Comparison of ENCODE assay signal across 22 cellular contexts in genomic region chr4:158597879-158598596, GRCh38.
"Had no signal": no experiment of that assay in that cellular context is flagged by ENCODE, and none has a peak within 500 bp of the region (broad histone marks: within the 10 kb centered on the region; RNA-seq: fewer than 3 reads in every experiment).

No MANE protein-coding gene starts in this region.

- H3K4me1 ChIP-seq: esophagus muscularis mucosa, upper lobe of left lung, uterus had no signal

- H3K79me2 ChIP-seq: hepatocyte had no signal

- H3K4me3 Mint-ChIP-seq: naive thymus-derived CD8-positive, alpha-beta T cell; neural crest cell; stimulated activated memory B cell treated with anti-CD40 and anti-IgM and Interleukin-4, amounts not matched to agents 10 μg/mL and 1 μg/mL and 100 μg/mL, for 72 hours; stimulated activated naive CD8-positive, alpha-beta T cell treated with anti-CD3 and anti-CD28 coated beads, Interleukin-15, Interleukin-2, amounts not matched to agents 100 ng/mL and 50 ng/mL, for 24 hours had no signal

- H3K27me3 ChIP-seq: esophagus muscularis mucosa, hepatocyte, spleen, tibial artery, upper lobe of left lung, uterus had no signal

- H3K9me3 Mint-ChIP-seq: naive thymus-derived CD8-positive, alpha-beta T cell; neural crest cell; stimulated activated memory B cell treated with anti-CD40 and anti-IgM and Interleukin-4, amounts not matched to agents 10 μg/mL and 1 μg/mL and 100 μg/mL, for 72 hours; stimulated activated naive CD8-positive, alpha-beta T cell treated with anti-CD3 and anti-CD28 coated beads, Interleukin-15, Interleukin-2, amounts not matched to agents 100 ng/mL and 50 ng/mL, for 24 hours had no signal

- H3K4me2 ChIP-seq: hepatocyte had no signal

- H3K27ac Mint-ChIP-seq: naive thymus-derived CD8-positive, alpha-beta T cell; stimulated activated memory B cell treated with anti-CD40 and anti-IgM and Interleukin-4, amounts not matched to agents 10 μg/mL and 1 μg/mL and 100 μg/mL, for 72 hours; stimulated activated naive CD8-positive, alpha-beta T cell treated with anti-CD3 and anti-CD28 coated beads, Interleukin-15, Interleukin-2, amounts not matched to agents 100 ng/mL and 50 ng/mL, for 24 hours had no signal

- ATAC-seq: left cardiac atrium; mucosa of descending colon; naive thymus-derived CD8-positive, alpha-beta T cell; sciatic nerve; stimulated activated memory B cell treated with anti-CD40 and anti-IgM and Interleukin-4, amounts not matched to agents 10 μg/mL and 1 μg/mL and 100 μg/mL, for 72 hours had no signal

- H3K4me3 ChIP-seq: esophagus muscularis mucosa, hepatocyte, mucosa of descending colon, spleen, tibial artery, upper lobe of left lung, uterus had no signal

- FAIRE-seq: kidney had no signal

- H2AFZ ChIP-seq: hepatocyte had no signal

- H3K36me3 Mint-ChIP-seq: naive thymus-derived CD8-positive, alpha-beta T cell; stimulated activated memory B cell treated with anti-CD40 and anti-IgM and Interleukin-4, amounts not matched to agents 10 μg/mL and 1 μg/mL and 100 μg/mL, for 72 hours had no signal

- H3K36me3 ChIP-seq: esophagus muscularis mucosa, spleen, tibial artery, upper lobe of left lung, uterus had no signal

- H3K9me3 ChIP-seq: esophagus muscularis mucosa, mucosa of descending colon, spleen, tibial artery, upper lobe of left lung, uterus had no signal

- H3K4me1 Mint-ChIP-seq: naive thymus-derived CD8-positive, alpha-beta T cell; stimulated activated memory B cell treated with anti-CD40 and anti-IgM and Interleukin-4, amounts not matched to agents 10 μg/mL and 1 μg/mL and 100 μg/mL, for 72 hours had no signal

- H3K27ac ChIP-seq: epithelial cell of prostate, esophagus muscularis mucosa, hepatocyte, spleen, tibial artery, upper lobe of left lung, uterus had no signal

- DNase-seq: effector memory CD4-positive, alpha-beta T cell; foreskin melanocyte; head of caudate nucleus; kidney; left cardiac atrium; mucosa of descending colon; naive thymus-derived CD8-positive, alpha-beta T cell; posterior cingulate gyrus; spleen; stimulated activated CD4-positive, alpha-beta T cell treated with anti-CD3 and anti-CD28 coated beads, Interleukin-15, amount 100 ng/mL, for 24 hours; stimulated activated CD4-positive, alpha-beta T cell treated with anti-CD3 and anti-CD28 coated beads, Interleukin-1b, Interleukin-23, amount 100 ng/mL, for 48 hours; stimulated activated CD4-positive, alpha-beta T cell treated with anti-CD3 and anti-CD28 coated beads, Interleukin-4, amount 100 ng/mL, for 24 hours; tibial artery; upper lobe of left lung; uterus had no signal
